ENCODE assay signal across 34 cellular contexts in the genomic region with DNA sequence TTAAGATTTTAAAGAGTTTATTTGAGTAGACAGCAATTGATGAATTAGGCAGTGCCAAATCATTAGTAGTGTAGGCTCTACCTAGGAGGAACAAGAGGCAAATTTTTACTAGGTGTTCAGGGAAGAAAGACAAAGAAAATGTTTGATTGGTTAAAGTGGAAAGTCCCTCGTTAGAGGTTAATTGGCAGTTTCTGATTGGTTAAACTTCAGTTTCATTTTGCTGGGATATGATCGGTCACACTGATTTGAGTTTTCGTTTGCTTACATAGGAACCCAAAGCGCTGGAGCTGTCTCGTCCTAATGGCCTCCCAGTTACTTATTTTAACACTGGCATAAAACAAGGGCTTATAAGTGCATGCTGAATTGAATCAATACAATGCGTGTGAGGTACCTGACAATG.
"Had no signal": no experiment of that assay in that cellular context is flagged by ENCODE, and none has a peak within 500 bp of the region (broad histone marks: within the 10 kb centered on the region; RNA-seq: fewer than 3 reads in every experiment).

No MANE protein-coding gene starts in this region.

- H3K27ac ChIP-seq: brain microvascular endothelial cell, Peyer's patch, SJSA1 had no signal

- ATAC-seq: activated naive CD8-positive, alpha-beta T cell treated with anti-CD3 and anti-CD28 coated beads, Interleukin-2, amount 50 U/mL, for 24 hours; activated T-cell treated with anti-CD3 and anti-CD28 coated beads, Interleukin-2, amount 50 U/mL, for 4 hours; PC-3 had no signal

- H3K36me3 Mint-ChIP-seq: activated naive CD4-positive, alpha-beta T cell treated with anti-CD3 and anti-CD28 coated beads, Interleukin-2, amount 10 ng/mL, durations not matched to agents 7 days and 5 days had no signal

- DNase-seq: activated CD4-positive, alpha-beta memory T cell treated with anti-CD3 and anti-CD28 coated beads for 36 hours; activated CD4-positive, alpha-beta T cell treated with anti-CD3 and anti-CD28 coated beads for 4 hours; activated CD4-positive, alpha-beta T cell treated with anti-CD3 and anti-CD28 coated beads, Interleukin-2, amount 50 U/mL, for 1 hour; activated CD4-positive, CD25-positive, alpha-beta regulatory T cell treated with anti-CD3 and anti-CD28 coated beads, Interleukin-2, amount 50 U/mL, for 72 hours; activated CD8-positive, alpha-beta memory T cell treated with anti-CD3 and anti-CD28 coated beads, Interleukin-2, amount 50 U/mL, for 4 hours; activated effector memory CD4-positive, alpha-beta T cell treated with Interleukin-2 at 50 U/mL for 16 hours; activated naive CD4-positive, alpha-beta T cell treated with anti-CD3 and anti-CD28 coated beads, Interleukin-2, amount 10 ng/mL, durations not matched to agents 7 days and 5 days; activated naive CD8-positive, alpha-beta T cell treated with anti-CD3 and anti-CD28 coated beads, Interleukin-2, amount 50 U/mL, for 24 hours; activated T-cell treated with anti-CD3 and anti-CD28 coated beads for 4 hours; activated T-cell treated with anti-CD3 and anti-CD28 coated beads, Interleukin-2, amount 50 U/mL, for 4 hours; anterior cingulate cortex; brain microvascular endothelial cell; central memory CD4-positive, alpha-beta T cell; KBM-7; MM.1S; MV-4-11; NCI-H1092; NCI-H1436 treated with DMSO at 0.1 percent for 48 hours; NCI-H1694 treated with DMSO at 0.1 percent for 48 hours; NCI-H2029; NCI-H345; NCI-H524 treated with DMSO at 0.1 percent for 48 hours; NCI-H748 treated with DMSO at 0.1 percent for 48 hours; NK-92 treated with Interleukin-12 subunit alpha and Interleukin-12 subunit beta, amount 100 ng/mL, for 24 hours; PC-3; Peyer's patch; RPMI8226; SHP77 treated with DMSO at 0.1 percent for 48 hours; SK-N-SH; T-helper 1 cell; T1000 had no signal

- H3K4me3 Mint-ChIP-seq: activated CD4-positive, alpha-beta memory T cell treated with anti-CD3 and anti-CD28 coated beads for 36 hours; activated naive CD4-positive, alpha-beta T cell treated with anti-CD3 and anti-CD28 coated beads, Interleukin-2, amount 10 ng/mL, durations not matched to agents 7 days and 5 days; activated naive CD8-positive, alpha-beta T cell; activated naive CD8-positive, alpha-beta T cell treated with anti-CD3 and anti-CD28 coated beads, Interleukin-2, amount 50 U/mL, for 24 hours; activated T-cell treated with anti-CD3 and anti-CD28 coated beads, Interleukin-2, amount 50 U/mL, for 4 hours; activated T-helper 1 cell treated with anti-CD3 and anti-CD28 coated beads, Interleukin-12 subunit alpha, Interleukin-12 subunit beta, Interleukin-2, Interleukin-4 antibody, amounts not matched to agents 30 ng/mL and 10 ng/mL and 1 ng/mL, durations not matched to agents 14 hours and 24 hours and 36 hours had no signal

- H3K36me3 ChIP-seq: brain microvascular endothelial cell, Peyer's patch, SJSA1 had no signal

- H3K27ac Mint-ChIP-seq: activated CD4-positive, alpha-beta memory T cell treated with anti-CD3 and anti-CD28 coated beads for 36 hours; activated naive CD4-positive, alpha-beta T cell treated with anti-CD3 and anti-CD28 coated beads, Interleukin-2, amount 10 ng/mL, durations not matched to agents 7 days and 5 days; activated naive CD8-positive, alpha-beta T cell; activated naive CD8-positive, alpha-beta T cell treated with anti-CD3 and anti-CD28 coated beads, Interleukin-2, amount 50 U/mL, for 24 hours; activated T-helper 1 cell treated with anti-CD3 and anti-CD28 coated beads, Interleukin-12 subunit alpha, Interleukin-12 subunit beta, Interleukin-2, Interleukin-4 antibody, amounts not matched to agents 30 ng/mL and 10 ng/mL and 1 ng/mL, durations not matched to agents 14 hours and 24 hours and 36 hours had no signal

- H3K4me2 ChIP-seq: SK-N-SH had no signal

- H3K27me3 ChIP-seq: brain microvascular endothelial cell, Peyer's patch, SJSA1 had no signal

- H3K4me3 ChIP-seq: Peyer's patch, SJSA1 had no signal

- H3K4me1 ChIP-seq: Peyer's patch, SJSA1 had no signal

- H3K9me3 ChIP-seq: Peyer's patch, SJSA1, SK-N-SH had no signal

- H3K4me1 Mint-ChIP-seq: activated naive CD4-positive, alpha-beta T cell treated with anti-CD3 and anti-CD28 coated beads, Interleukin-2, amount 10 ng/mL, durations not matched to agents 7 days and 5 days; activated naive CD8-positive, alpha-beta T cell treated with anti-CD3 and anti-CD28 coated beads, Interleukin-2, amount 50 U/mL, for 24 hours had no signal

- H3K27me3 Mint-ChIP-seq: activated CD4-positive, alpha-beta memory T cell treated with anti-CD3 and anti-CD28 coated beads for 36 hours; activated naive CD4-positive, alpha-beta T cell treated with anti-CD3 and anti-CD28 coated beads, Interleukin-2, amount 10 ng/mL, durations not matched to agents 7 days and 5 days; activated naive CD8-positive, alpha-beta T cell; activated naive CD8-positive, alpha-beta T cell treated with anti-CD3 and anti-CD28 coated beads, Interleukin-2, amount 50 U/mL, for 24 hours had no signal

- H3K9ac ChIP-seq: SK-N-SH had no signal
